ENCODE assay signal across 1 cellular context in genomic region chr22:38032681-38033521, GRCh38.
TF ChIP-seq lines count a peak whose summit lies in the region.

No MANE protein-coding gene starts in this region.

TF ChIP-seq in K562, 482 proteins besides CTCF, POLR2A, EP300 and RAD21 (continued from another document and continues in another):
- TF ChIP-seq TRIM24 (IDR thresholded peaks at IDR 0.05): peak in 1 of 2 experiments; percentile 56; a peak in 1 of 4 replicates
- no peak for TF ChIP-seq CEBPZ (IDR thresholded peaks at IDR 0.05; ENCODE audit: borderline replicate concordance, low read depth, low read length)
- TF ChIP-seq ZBTB40 (IDR thresholded peaks at IDR 0.05): no peak
- TF ChIP-seq ZBTB40 (CRISPR knock-in tag; IDR thresholded peaks at IDR 0.05): no peak
- no peak for TF ChIP-seq ZKSCAN8 (CRISPR knock-in tag; IDR thresholded peaks at IDR 0.05)
- TF ChIP-seq HCFC1 (IDR thresholded peaks at IDR 0.05; ENCODE audit: low read depth, low read length): no peak
- no peak for TF ChIP-seq HDAC2 (IDR thresholded peaks at IDR 0.05)
- peak; percentile 96 for TF ChIP-seq CEBPB (tag; IDR thresholded peaks at IDR 0.05)
- TF ChIP-seq ARID1B (IDR thresholded peaks at IDR 0.05): peak; percentile 47
- TF ChIP-seq MCM2 (IDR thresholded peaks at IDR 0.05; ENCODE audit: low read depth): no peak
- no peak for TF ChIP-seq ZNF197 (CRISPR knock-in tag; IDR thresholded peaks at IDR 0.05; ENCODE audit: low read depth)
- no peak for TF ChIP-seq ZNF395 (CRISPR knock-in tag; IDR thresholded peaks at IDR 0.05)
- no peak for TF ChIP-seq DDX20 (tag; IDR thresholded peaks at IDR 0.05; ENCODE audit: low read depth)
- no peak for TF ChIP-seq NFXL1 (CRISPR knock-in tag; IDR thresholded peaks at IDR 0.05)
- no peak for TF ChIP-seq ZNF133 (CRISPR knock-in tag; IDR thresholded peaks at IDR 0.05)
- TF ChIP-seq SFPQ (IDR thresholded peaks at IDR 0.05; ENCODE audit: low read depth, low read length): no peak
- TF ChIP-seq KDM1A (IDR thresholded peaks at IDR 0.05): no peak
- no peak for TF ChIP-seq ZNF589 (CRISPR knock-in tag; IDR thresholded peaks at IDR 0.05; ENCODE audit: low read depth)
- no peak for TF ChIP-seq MCM7 (IDR thresholded peaks at IDR 0.05)
- TF ChIP-seq ATF7 (IDR thresholded peaks at IDR 0.05): peak; percentile 81
- no peak for TF ChIP-seq POU5F1 (IDR thresholded peaks at IDR 0.05; ENCODE audit: borderline replicate concordance, low read depth, low read length, partially characterized antibody)
- no peak for TF ChIP-seq TBP (optimal IDR thresholded peaks at IDR 0.05; ENCODE audit: low read depth, low read length)
- TF ChIP-seq ZNF785 (CRISPR knock-in tag; IDR thresholded peaks at IDR 0.05): no peak
- TF ChIP-seq HLTF (IDR thresholded peaks at IDR 0.05): no peak
- no peak for TF ChIP-seq ZNF518B (CRISPR knock-in tag; IDR thresholded peaks at IDR 0.05)
- TF ChIP-seq ZNF407 (IDR thresholded peaks at IDR 0.05; ENCODE audit: low read depth): no peak
- TF ChIP-seq NR2C2 (CRISPR knock-in tag; IDR thresholded peaks at IDR 0.05): no peak
- peak; percentile 36; the same call in 1 of the 2 replicates for TF ChIP-seq NR2C2 (tag; IDR thresholded peaks at IDR 0.05)
